Comparison of ENCODE assay signal across 8 cellular contexts in the genomic region with DNA sequence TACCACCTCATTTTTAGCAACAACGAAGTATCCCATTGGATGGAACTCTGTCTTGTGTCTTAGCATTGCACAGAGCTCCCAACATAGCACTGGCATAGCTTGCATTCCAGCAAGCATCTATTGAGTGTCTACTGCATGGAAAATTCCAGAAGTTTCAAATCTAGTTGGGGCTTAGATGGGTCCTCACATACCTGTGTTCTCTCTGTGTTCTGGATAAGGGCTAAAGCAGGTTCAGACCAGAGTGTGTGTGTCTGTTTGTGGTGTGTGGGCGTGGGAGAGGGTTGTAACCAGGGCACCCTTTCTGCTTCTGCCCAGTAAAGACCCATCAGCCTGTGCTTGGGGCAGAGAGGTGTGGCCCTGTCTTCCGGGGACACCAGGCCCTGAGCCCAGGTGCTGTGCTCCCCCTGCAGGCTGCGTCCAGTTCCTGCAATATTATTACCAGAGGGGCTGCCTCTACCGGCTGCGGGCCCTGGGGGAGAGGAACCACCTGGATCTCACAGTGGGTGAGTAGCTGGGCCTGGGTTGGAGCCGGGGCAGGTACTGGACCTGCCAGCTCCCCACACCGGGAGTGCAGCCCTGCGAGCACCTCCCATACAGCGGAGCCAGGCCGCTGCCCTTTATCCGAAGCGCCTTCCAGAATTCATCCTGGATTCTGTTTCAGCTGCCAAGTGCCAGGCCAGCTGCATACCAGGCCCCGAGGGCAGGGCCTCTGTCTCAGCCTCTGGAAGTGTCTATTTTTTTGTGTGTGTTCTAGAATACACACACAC. TPM values are rescaled to one million over a fixed set of nuclear protein-coding genes. Genes with fewer than 3 reads are reported as not detected.
DNase-seq lines count a peak whose midpoint lies in the region; ATAC-seq and TF ChIP-seq lines count a peak whose summit lies in the region.

No MANE protein-coding gene starts in this region.

- no peak overlapping the region for H3K4me2 ChIP-seq in Karpas-422 (ENCODE audit: low read depth, low read length, poor library complexity, severe bottlenecking)

- POLR2A ChIA-PET in RWPE1 (lab: Yijun Ruan, JAX; ENCODE audit: low non-redundant PET), result no interaction called here

- 20 to 26% (median 23%) methylated on average over 14 of the region's 14 CpGs for WGBS in psoas muscle, 3 donors

- ATAC-seq in GM21619 (IDR thresholded peaks at IDR 0.05; ENCODE audit: unreplicated experiment), result peak; percentile 77
- ATAC-seq in psoas muscle, result peak; percentile 78 to 91 (median 87)

- no peaks in the 10 kb centered on the region for H4K20me1 ChIP-seq in Karpas-422 (ENCODE audit: insufficient read depth, low read depth, low read length)

- H3K4me1 ChIP-seq in Karpas-422 (ENCODE audit: low read length), result peaks cover 8% of the 10 kb centered on the region
- peaks cover 18% of the 10 kb centered on the region for H3K4me1 ChIP-seq in psoas muscle

- no peaks in the 10 kb centered on the region for H3K9me3 ChIP-seq in Karpas-422 (ENCODE audit: low read length)
- H3K9me3 ChIP-seq in psoas muscle, result no peaks in the 10 kb centered on the region

- H3K4me3 ChIP-seq in Karpas-422 (ENCODE audit: low read length) (no peak overlapping the region), psoas muscle (no peak overlapping the region)

- H3K9me2 ChIP-seq in Karpas-422 (replicated peaks; ENCODE audit: insufficient read depth, low read length), result no peaks in the 10 kb centered on the region

- no peaks in the 10 kb centered on the region for H3K79me2 ChIP-seq in Karpas-422 (ENCODE audit: low read length)

- H2AFZ ChIP-seq in Karpas-422 (ENCODE audit: low read length), result peak overlapping the region; percentile 10

- no peak overlapping the region for H3K27ac ChIP-seq in Karpas-422 (ENCODE audit: low read length)
- H3K27ac ChIP-seq in RWPE1, result peak overlapping the region; percentile 57
- peak overlapping the region; percentile 37 for H3K27ac ChIP-seq in psoas muscle

- no peaks in the 10 kb centered on the region for H3K27me3 ChIP-seq in Karpas-422 (ENCODE audit: low read length)
- H3K27me3 ChIP-seq in psoas muscle (ENCODE audit: insufficient read depth in 3 of 3, low read length in 2 of 3), result no peaks in the 10 kb centered on the region

- CTCF ChIA-PET in RWPE1 (lab: Yijun Ruan, JAX), result interaction anchor here (0.6 to 11.3 kb wide), 9 partner anchors 21 to 1978 kb away, joined by 3 to 155 read pairs (median 3); a partner anchor contains a TSS

- H3K9ac ChIP-seq in Karpas-422 (ENCODE audit: low read length), result no peak overlapping the region

- peak; percentile 19 for DNase-seq in DMS79 treated with DMSO at 0.1 percent for 48 hours (lab: John Stamatoyannopoulos, UW)
- peak; percentile 93 for DNase-seq in Karpas-422
- DNase-seq in RWPE1 (ENCODE audit: low spot score), result peak; percentile 86
- peak; percentile 33 to 71 (median 42) for DNase-seq in activated naive CD4-positive, alpha-beta T cell (lab: John Stamatoyannopoulos, UW)
- peak in 40 of 42 donors; percentile 44 to 87 (median 66) for DNase-seq in head of caudate nucleus
- peak; percentile 71 to 87 for DNase-seq in psoas muscle
- no peak for DNase-seq in middle frontal gyrus (ENCODE audit: extremely low spot score, low spot score)

- no peaks in the 10 kb centered on the region for H3K36me3 ChIP-seq in Karpas-422 (ENCODE audit: insufficient read depth, low read length)
- H3K36me3 ChIP-seq in psoas muscle (ENCODE audit: insufficient read depth in 1 of 2, low read depth in 1 of 2), result peaks cover 0 to 19% of the 10 kb centered on the region in 2 donors

- peak; percentile 89 for TF ChIP-seq CTCF in RWPE1 (conservative IDR thresholded peaks at IDR 0.05; ENCODE audit: low read depth)
- TF ChIP-seq CTCF in psoas muscle (IDR thresholded peaks at IDR 0.05), result peak; percentile 87

- intact Hi-C loops in head of caudate nucleus (cut with DNase I) (loop anchor here (5.0 kb wide), 1 partner anchor 76 kb away; no protein-coding TSS in a partner anchor), psoas muscle (cut with DNase I) (loop anchor here in 1 of 2 donors (2.0 kb wide), 1 partner anchor 76 kb away; no protein-coding TSS in a partner anchor)

RNA-seq across cellular contexts. Expression of a gene that starts 20.3 kb away (rescaled TPM):
- 7.2 and 17.5 TPM in 2 replicates for total RNA-seq in Karpas-422 (2014; rRNA removed; shearing (Covaris generic); ENCODE audit: low replicate concordance)
- total RNA-seq in psoas muscle, result 1 to 10 TPM; 3.3 to 4.8 (median 3.9) TPM
- 1 to 10 TPM; 1.4 to 4.3 (median 1.6) TPM for polyA plus RNA-seq in psoas muscle

RNA-seq across cellular contexts. Expression of a gene that starts 30.6 kb away (rescaled TPM):
- 2.1 and 2.3 TPM in 2 replicates for total RNA-seq in Karpas-422 (2014; rRNA removed; shearing (Covaris generic); ENCODE audit: low replicate concordance)
- 10 to 100 TPM in 3 of 4 donors, 1 to 10 TPM in 1; 9.2 to 13.0 (median 11.8) TPM for total RNA-seq in psoas muscle
- 1 to 10 TPM; 2.8 to 7.5 (median 3.0) TPM for polyA plus RNA-seq in psoas muscle
